In the genomic region with DNA sequence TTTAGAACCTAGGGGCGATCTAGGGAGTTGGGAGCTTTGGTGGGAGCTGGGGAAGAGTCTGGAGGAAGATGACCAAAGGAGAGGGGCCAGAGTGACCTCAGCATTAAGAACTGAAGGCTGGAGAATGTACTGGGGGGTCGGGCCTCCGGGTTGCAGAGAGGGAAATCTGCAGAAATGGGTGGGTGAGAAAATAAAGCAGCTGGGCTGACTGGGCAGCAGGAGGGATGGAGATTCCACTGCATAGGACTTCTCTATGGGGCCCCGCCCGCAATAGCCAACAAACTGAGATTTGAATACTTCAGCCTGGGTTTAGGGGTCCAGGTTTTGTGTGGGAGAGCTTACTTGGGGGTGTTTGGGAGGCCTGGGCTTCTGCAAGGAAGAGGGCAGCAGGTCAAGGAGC, we compare ENCODE assay signal across 11 cellular contexts. TPM values are rescaled to one million over a fixed set of nuclear protein-coding genes. Genes with fewer than 3 reads are reported as not detected.
DNase-seq lines count a peak whose midpoint lies in the region; ATAC-seq, FAIRE-seq and TF ChIP-seq lines count a peak whose summit lies in the region.
"Had no signal": no experiment of that assay in that cellular context is flagged by ENCODE, and none has a peak within 500 bp of the region (broad histone marks: within the 10 kb centered on the region; RNA-seq: fewer than 3 reads in every experiment).

No MANE protein-coding gene starts in this region.

- peaks cover 17 to 65% (median 40%) of the 10 kb centered on the region in 9 donors for H3K4me1 ChIP-seq in heart right ventricle
- H3K4me1 ChIP-seq in adrenal gland (replicated peaks in 1 of 2) = peaks cover 23 to 31% of the 10 kb centered on the region in 2 donors
- H3K4me1 ChIP-seq in mesenchymal stem cell (ENCODE audit: control insufficient read depth, insufficient read depth, low read depth, low read length) = peaks cover 64% of the 10 kb centered on the region

- H3K14ac ChIP-seq in mesenchymal stem cell (ENCODE audit: low read length in 2 of 2) = no peak overlapping the region

- H2BK15ac ChIP-seq in mesenchymal stem cell (ENCODE audit: low read depth, poor library complexity, severe bottlenecking) = peak overlapping the region; percentile 57

- no peak for FAIRE-seq in D721Med (lab: Jason Lieb, UNC)

- H3K4me3 ChIP-seq in heart right ventricle (peak overlapping the region in 3 of 10 donors; percentile 48 to 53 (median 48)), adrenal gland (peak overlapping the region in 1 of 4 donors; percentile 59), mesenchymal stem cell (ENCODE audit: insufficient read depth in 1 of 2, low read depth in 1 of 2, low read length in 2 of 2) (peak overlapping the region in 1 of 2 experiments; percentile 66)

- H3K23ac ChIP-seq in mesenchymal stem cell (ENCODE audit: low read length in 2 of 2) = no peak overlapping the region

- H3K27ac ChIP-seq in heart right ventricle (peak overlapping the region in 9 of 10 donors; percentile 13 to 82 (median 70)), adrenal gland (peak overlapping the region in 3 of 5 donors; percentile 39 to 66 (median 52)), mesenchymal stem cell (ENCODE audit: low read length, poor library complexity, severe bottlenecking) (no peak overlapping the region)

- H3K36me3 Mint-ChIP-seq in type B pancreatic cell = no peaks in the 10 kb centered on the region

- no peak for TF ChIP-seq POLR2A in adrenal gland (IDR thresholded peaks at IDR 0.05)

- intact Hi-C loops in heart right ventricle (cut with DNase I) = no loop called here
- intact Hi-C loops in Right ventricle myocardium superior (cut with DNase I) = no loop called here
- intact Hi-C loops in adrenal gland (cut with DNase I) = no loop called here

- peak overlapping the region; percentile 92 for H4K91ac ChIP-seq in mesenchymal stem cell (ENCODE audit: low read length)

- peak overlapping the region; percentile 96 for H4K8ac ChIP-seq in mesenchymal stem cell (ENCODE audit: low read length)

- peak overlapping the region; percentile 21 to 29 for H2BK12ac ChIP-seq in mesenchymal stem cell (ENCODE audit: low read length in 2 of 2)

- H3K4ac ChIP-seq in mesenchymal stem cell (ENCODE audit: low read depth in 1 of 2, low read length in 2 of 2) = peak overlapping the region; percentile 66 to 83

- H3K36me3 ChIP-seq in heart right ventricle (no peaks in the 10 kb centered on the region), adrenal gland (replicated peaks in 1 of 2) (no peaks in the 10 kb centered on the region), mesenchymal stem cell (ENCODE audit: control insufficient read depth in 1 of 2, insufficient read depth in 2 of 2, low read depth in 1 of 2, low read length in 2 of 2) (no peaks in the 10 kb centered on the region)

- peak overlapping the region; percentile 6 to 72 for H3K18ac ChIP-seq in mesenchymal stem cell (ENCODE audit: low read depth in 1 of 2, low read length in 2 of 2)

- no peak overlapping the region for H2BK5ac ChIP-seq in mesenchymal stem cell (ENCODE audit: low read depth, low read length, poor library complexity, severe bottlenecking)

- ATAC-seq in heart right ventricle (no peak), Right ventricle myocardium superior (ENCODE audit: poor library complexity) (no peak), GM19023 (IDR thresholded peaks at IDR 0.05; ENCODE audit: unreplicated experiment) (no peak)

- peak overlapping the region; percentile 93 for H3K4me3 Mint-ChIP-seq in type B pancreatic cell

- H3K27me3 ChIP-seq in heart right ventricle = peaks cover 5 to 52% (median 32%) of the 10 kb centered on the region in 7 donors
- no peaks in the 10 kb centered on the region for H3K27me3 ChIP-seq in adrenal gland
- peaks cover 0 to 22% of the 10 kb centered on the region in 2 experiments for H3K27me3 ChIP-seq in mesenchymal stem cell (ENCODE audit: control insufficient read depth in 1 of 2, insufficient read depth in 1 of 2, low read length in 2 of 2)

- peak overlapping the region; percentile 73 for H3K27ac Mint-ChIP-seq in type B pancreatic cell

- no peaks in the 10 kb centered on the region for H3K9me3 Mint-ChIP-seq in type B pancreatic cell

- peaks cover 60% of the 10 kb centered on the region for H3K4me1 Mint-ChIP-seq in type B pancreatic cell (ENCODE audit: unreplicated experiment)

- H2AK5ac ChIP-seq in mesenchymal stem cell (ENCODE audit: low read length, severe bottlenecking) = peak overlapping the region; percentile 15

- H3K27me3 Mint-ChIP-seq in type B pancreatic cell = peaks cover 7% of the 10 kb centered on the region

- no peaks in the 10 kb centered on the region for H3K79me1 ChIP-seq in mesenchymal stem cell (replicated peaks; ENCODE audit: low read length, poor library complexity, severe bottlenecking)

- H3K9ac ChIP-seq in mesenchymal stem cell (ENCODE audit: low read length) = peak overlapping the region; percentile 89

- TF ChIP-seq CTCF in heart right ventricle (IDR thresholded peaks at IDR 0.05) = no peak
- no peak for TF ChIP-seq CTCF in adrenal gland (IDR thresholded peaks at IDR 0.05)
- TF ChIP-seq CTCF in type B pancreatic cell (conservative IDR thresholded peaks at IDR 0.05) = no peak
- no peak for TF ChIP-seq CTCF in D721Med (IDR thresholded peaks at IDR 0.05; ENCODE audit: insufficient read depth, missing control alignments)

- H2AFZ ChIP-seq in mesenchymal stem cell (ENCODE audit: low read depth, low read length) = no peak overlapping the region

- no peak for DNase-seq in heart right ventricle
- DNase-seq in Right ventricle myocardium superior = no peak
- DNase-seq in adrenal gland = no peak
- DNase-seq in mesenchymal stem cell = no peak
- DNase-seq in type B pancreatic cell (ENCODE audit: extremely low spot score, unreplicated experiment) = no peak
- no peak for DNase-seq in NCI-H2107 treated with DMSO at 0.1 percent for 48 hours (lab: John Stamatoyannopoulos, UW; ENCODE audit: unreplicated experiment)
- DNase-seq in D721Med (ENCODE audit: insufficient read length, low spot score) = no peak
- DNase-seq: dermis blood vessel endothelial cell; NK-92 treated with Interleukin-12 subunit alpha and Interleukin-12 subunit beta, amount 100 ng/mL, for 24 hours; stimulated activated CD4-positive, alpha-beta T cell treated with anti-CD3 and anti-CD28 coated beads, Interleukin-2, amount 100 ng/mL, for 48 hours had no signal

- H3K4me2 ChIP-seq in mesenchymal stem cell (ENCODE audit: low read length, poor library complexity, severe bottlenecking) = peak overlapping the region; percentile 87

- no peaks in the 10 kb centered on the region for H3K9me3 ChIP-seq in heart right ventricle
- no peaks in the 10 kb centered on the region for H3K9me3 ChIP-seq in adrenal gland (replicated peaks in 1 of 3)
- no peaks in the 10 kb centered on the region for H3K9me3 ChIP-seq in mesenchymal stem cell (ENCODE audit: control insufficient read depth, low read length)

- 43 to 56% methylated on average over 5 of the region's 5 CpGs for whole genome bisulfite sequencing in heart right ventricle, 2 donors
- 40 to 67% (median 50%) methylated on average over 5 of the region's 5 CpGs for WGBS in adrenal gland, 4 donors
- 7% methylated on average over 5 of the region's 5 CpGs for WGBS in mesenchymal stem cell

- H2BK120ac ChIP-seq in mesenchymal stem cell (ENCODE audit: low read depth, low read length) = peak overlapping the region; percentile 56

RNA-seq across cellular contexts. Expression of a gene that starts 1.6 kb away (rescaled TPM):
- total RNA-seq in heart right ventricle = 1 to 10 TPM in 4 of 10 donors, under 1 TPM in 5, not detected in 1; 0.25 to 2.7 (median 0.64) TPM
- polyA plus RNA-seq in heart right ventricle = 1 to 10 TPM; 1.5 to 1.8 TPM
- total RNA-seq in Right ventricle myocardium superior = 0.59 TPM
- 10 to 100 TPM in 1 of 8 donors, 1 to 10 TPM in 7; 3.1 to 11.6 (median 6.8) TPM for total RNA-seq in adrenal gland
- polyA plus RNA-seq in adrenal gland = 10 to 100 TPM in 2 of 3 donors, 1 to 10 TPM in 1; 5.0 to 17.8 (median 11.2) TPM
- polyA plus RNA-seq in mesenchymal stem cell (2013, experiment 1 of 2) = 42.6 TPM
- 41.2 TPM for polyA plus RNA-seq in mesenchymal stem cell (2013, experiment 2 of 2)
- total RNA-seq in type B pancreatic cell (ENCODE audit: low replicate concordance) = 83.7 and 370 TPM in 2 replicates

RNA-seq across cellular contexts. Expression of a gene that starts 21.2 kb away (rescaled TPM):
- total RNA-seq in heart right ventricle (10 to 100 TPM; 12.8 to 18.8 (median 15.2) TPM), Right ventricle myocardium superior (14.4 TPM), adrenal gland (100 to 1,000 TPM in 1 of 8 donors, 10 to 100 TPM in 7; 24.0 to 140 (median 32.5) TPM), type B pancreatic cell (ENCODE audit: low replicate concordance) (35.2 and 39.7 TPM in 2 replicates)
- polyA plus RNA-seq in heart right ventricle (10 to 100 TPM; 17.0 to 45.2 TPM), adrenal gland (100 to 1,000 TPM in 1 of 3 donors, 10 to 100 TPM in 2; 17.4 to 127 (median 68.6) TPM)
- 12.1 TPM for polyA plus RNA-seq in mesenchymal stem cell (2013, experiment 1 of 2)
- polyA plus RNA-seq in mesenchymal stem cell (2013, experiment 2 of 2) = 11.3 TPM

RNA-seq across cellular contexts. Expression of a gene that starts 21.5 kb away (rescaled TPM):
- 10 to 100 TPM; 10.5 to 17.5 (median 15.2) TPM for total RNA-seq in heart right ventricle
- polyA plus RNA-seq in heart right ventricle = 10 to 100 TPM in 1 of 2 donors, 1 to 10 TPM in 1; 5.7 to 11.3 TPM
- 12.3 TPM for total RNA-seq in Right ventricle myocardium superior
- total RNA-seq in adrenal gland = 10 to 100 TPM; 10.6 to 38.5 (median 18.4) TPM
- 10 to 100 TPM in 1 of 3 donors, 1 to 10 TPM in 2; 5.5 to 40.0 (median 8.8) TPM for polyA plus RNA-seq in adrenal gland
- 26.8 TPM for polyA plus RNA-seq in mesenchymal stem cell (2013, experiment 1 of 2)
- polyA plus RNA-seq in mesenchymal stem cell (2013, experiment 2 of 2) = 25.1 TPM
- 35.3 and 42.0 TPM in 2 replicates for total RNA-seq in type B pancreatic cell (ENCODE audit: low replicate concordance)

RNA-seq across cellular contexts. Expression of a gene that starts 29.8 kb away (rescaled TPM):
- total RNA-seq in heart right ventricle (100 to 1,000 TPM in 9 of 10 donors, 10 to 100 TPM in 1; 84.6 to 389 (median 196) TPM), Right ventricle myocardium superior (103 TPM), adrenal gland (10 to 100 TPM in 6 of 8 donors, 1 to 10 TPM in 2; 7.7 to 22.9 (median 14.0) TPM), type B pancreatic cell (ENCODE audit: low replicate concordance) (8.1 and 125 TPM in 2 replicates)
- polyA plus RNA-seq in heart right ventricle (100 to 1,000 TPM in 1 of 2 donors, 10 to 100 TPM in 1; 46.8 to 116 TPM), adrenal gland (10 to 100 TPM; 13.2 to 26.9 (median 18.0) TPM)
- 49.2 TPM for polyA plus RNA-seq in mesenchymal stem cell (2013, experiment 1 of 2)
- polyA plus RNA-seq in mesenchymal stem cell (2013, experiment 2 of 2) = 45.3 TPM

RNA-seq across cellular contexts. Expression of a gene that starts 33.9 kb away (rescaled TPM):
- total RNA-seq in heart right ventricle = 100 to 1,000 TPM in 2 of 10 donors, 10 to 100 TPM in 8; 70.3 to 105 (median 86.7) TPM
- polyA plus RNA-seq in heart right ventricle = 100 to 1,000 TPM; 157 to 250 TPM
- 99.8 TPM for total RNA-seq in Right ventricle myocardium superior
- 100 to 1,000 TPM in 4 of 8 donors, 10 to 100 TPM in 4; 46.7 to 140 (median 91.4) TPM for total RNA-seq in adrenal gland
- 100 to 1,000 TPM; 154 to 294 (median 239) TPM for polyA plus RNA-seq in adrenal gland
- 65.7 TPM for polyA plus RNA-seq in mesenchymal stem cell (2013, experiment 1 of 2)
- polyA plus RNA-seq in mesenchymal stem cell (2013, experiment 2 of 2) = 64.7 TPM
- total RNA-seq in type B pancreatic cell (ENCODE audit: low replicate concordance) = 47.4 and 58.6 TPM in 2 replicates
